Comparison of ENCODE assay signal across 2 cellular contexts in the genomic region with DNA sequence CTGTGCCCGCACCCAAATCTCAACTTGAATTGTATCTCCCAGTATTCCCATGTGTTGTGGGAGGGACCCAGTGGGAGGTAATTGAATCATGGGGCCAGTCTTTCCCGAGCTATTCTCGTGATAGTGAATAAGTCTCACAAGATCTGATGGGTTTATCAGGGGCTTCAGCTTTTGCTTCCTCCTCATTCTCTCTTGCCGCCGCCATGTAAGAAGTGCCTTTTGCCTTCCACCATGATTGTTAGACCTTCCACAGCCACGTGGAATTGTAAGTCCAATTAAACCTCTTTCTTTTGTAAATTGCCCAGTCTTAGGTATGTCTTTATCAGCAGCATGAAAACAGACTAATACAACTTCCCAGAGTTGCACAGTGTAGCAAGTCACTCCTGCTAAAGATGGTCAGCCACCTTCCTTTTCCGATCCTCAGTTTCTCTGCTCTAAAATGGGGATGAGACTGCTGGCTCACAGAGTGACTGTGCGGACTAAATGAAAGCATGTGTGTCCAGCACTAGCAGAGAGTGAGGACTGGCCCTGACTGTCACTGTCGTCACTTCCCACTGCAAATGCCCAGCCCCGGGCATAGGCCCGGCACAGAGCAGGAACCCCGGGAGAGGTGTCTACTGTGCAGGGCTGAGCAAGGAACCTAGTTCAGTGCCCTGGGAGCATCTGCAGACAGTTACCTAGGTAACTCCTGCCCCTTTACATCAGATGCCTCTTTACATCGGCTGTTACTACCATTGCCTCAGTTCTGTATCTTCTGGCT.
TF ChIP-seq lines count a peak whose summit lies in the region.

No MANE protein-coding gene starts in this region.

TF ChIP-seq in GM23338, 12 proteins besides CTCF, POLR2A, EP300 and RAD21 (continues in another document):
- TF ChIP-seq ETS1 (IDR thresholded peaks at IDR 0.05) (no peak), JUNB (IDR thresholded peaks at IDR 0.05; ENCODE audit: unreplicated experiment) (no peak), ZNF331 (CRISPR knock-in tag; IDR thresholded peaks at IDR 0.05; ENCODE audit: low read depth) (no peak), POLR2AphosphoS5 (IDR thresholded peaks at IDR 0.05; ENCODE audit: low read depth) (no peak), STAT1 (IDR thresholded peaks at IDR 0.05; ENCODE audit: unreplicated experiment) (no peak), EZH2phosphoT487 (IDR thresholded peaks at IDR 0.05; ENCODE audit: unreplicated experiment) (no peak), NANOG (IDR thresholded peaks at IDR 0.05; ENCODE audit: borderline replicate concordance) (no peak), EZH2 (IDR thresholded peaks at IDR 0.05; ENCODE audit: low read depth, unreplicated experiment) (no peak), CREB1 (CRISPR knock-in tag; IDR thresholded peaks at IDR 0.05; ENCODE audit: low read depth) (no peak)
- TF ChIP-seq, protein P1, sequence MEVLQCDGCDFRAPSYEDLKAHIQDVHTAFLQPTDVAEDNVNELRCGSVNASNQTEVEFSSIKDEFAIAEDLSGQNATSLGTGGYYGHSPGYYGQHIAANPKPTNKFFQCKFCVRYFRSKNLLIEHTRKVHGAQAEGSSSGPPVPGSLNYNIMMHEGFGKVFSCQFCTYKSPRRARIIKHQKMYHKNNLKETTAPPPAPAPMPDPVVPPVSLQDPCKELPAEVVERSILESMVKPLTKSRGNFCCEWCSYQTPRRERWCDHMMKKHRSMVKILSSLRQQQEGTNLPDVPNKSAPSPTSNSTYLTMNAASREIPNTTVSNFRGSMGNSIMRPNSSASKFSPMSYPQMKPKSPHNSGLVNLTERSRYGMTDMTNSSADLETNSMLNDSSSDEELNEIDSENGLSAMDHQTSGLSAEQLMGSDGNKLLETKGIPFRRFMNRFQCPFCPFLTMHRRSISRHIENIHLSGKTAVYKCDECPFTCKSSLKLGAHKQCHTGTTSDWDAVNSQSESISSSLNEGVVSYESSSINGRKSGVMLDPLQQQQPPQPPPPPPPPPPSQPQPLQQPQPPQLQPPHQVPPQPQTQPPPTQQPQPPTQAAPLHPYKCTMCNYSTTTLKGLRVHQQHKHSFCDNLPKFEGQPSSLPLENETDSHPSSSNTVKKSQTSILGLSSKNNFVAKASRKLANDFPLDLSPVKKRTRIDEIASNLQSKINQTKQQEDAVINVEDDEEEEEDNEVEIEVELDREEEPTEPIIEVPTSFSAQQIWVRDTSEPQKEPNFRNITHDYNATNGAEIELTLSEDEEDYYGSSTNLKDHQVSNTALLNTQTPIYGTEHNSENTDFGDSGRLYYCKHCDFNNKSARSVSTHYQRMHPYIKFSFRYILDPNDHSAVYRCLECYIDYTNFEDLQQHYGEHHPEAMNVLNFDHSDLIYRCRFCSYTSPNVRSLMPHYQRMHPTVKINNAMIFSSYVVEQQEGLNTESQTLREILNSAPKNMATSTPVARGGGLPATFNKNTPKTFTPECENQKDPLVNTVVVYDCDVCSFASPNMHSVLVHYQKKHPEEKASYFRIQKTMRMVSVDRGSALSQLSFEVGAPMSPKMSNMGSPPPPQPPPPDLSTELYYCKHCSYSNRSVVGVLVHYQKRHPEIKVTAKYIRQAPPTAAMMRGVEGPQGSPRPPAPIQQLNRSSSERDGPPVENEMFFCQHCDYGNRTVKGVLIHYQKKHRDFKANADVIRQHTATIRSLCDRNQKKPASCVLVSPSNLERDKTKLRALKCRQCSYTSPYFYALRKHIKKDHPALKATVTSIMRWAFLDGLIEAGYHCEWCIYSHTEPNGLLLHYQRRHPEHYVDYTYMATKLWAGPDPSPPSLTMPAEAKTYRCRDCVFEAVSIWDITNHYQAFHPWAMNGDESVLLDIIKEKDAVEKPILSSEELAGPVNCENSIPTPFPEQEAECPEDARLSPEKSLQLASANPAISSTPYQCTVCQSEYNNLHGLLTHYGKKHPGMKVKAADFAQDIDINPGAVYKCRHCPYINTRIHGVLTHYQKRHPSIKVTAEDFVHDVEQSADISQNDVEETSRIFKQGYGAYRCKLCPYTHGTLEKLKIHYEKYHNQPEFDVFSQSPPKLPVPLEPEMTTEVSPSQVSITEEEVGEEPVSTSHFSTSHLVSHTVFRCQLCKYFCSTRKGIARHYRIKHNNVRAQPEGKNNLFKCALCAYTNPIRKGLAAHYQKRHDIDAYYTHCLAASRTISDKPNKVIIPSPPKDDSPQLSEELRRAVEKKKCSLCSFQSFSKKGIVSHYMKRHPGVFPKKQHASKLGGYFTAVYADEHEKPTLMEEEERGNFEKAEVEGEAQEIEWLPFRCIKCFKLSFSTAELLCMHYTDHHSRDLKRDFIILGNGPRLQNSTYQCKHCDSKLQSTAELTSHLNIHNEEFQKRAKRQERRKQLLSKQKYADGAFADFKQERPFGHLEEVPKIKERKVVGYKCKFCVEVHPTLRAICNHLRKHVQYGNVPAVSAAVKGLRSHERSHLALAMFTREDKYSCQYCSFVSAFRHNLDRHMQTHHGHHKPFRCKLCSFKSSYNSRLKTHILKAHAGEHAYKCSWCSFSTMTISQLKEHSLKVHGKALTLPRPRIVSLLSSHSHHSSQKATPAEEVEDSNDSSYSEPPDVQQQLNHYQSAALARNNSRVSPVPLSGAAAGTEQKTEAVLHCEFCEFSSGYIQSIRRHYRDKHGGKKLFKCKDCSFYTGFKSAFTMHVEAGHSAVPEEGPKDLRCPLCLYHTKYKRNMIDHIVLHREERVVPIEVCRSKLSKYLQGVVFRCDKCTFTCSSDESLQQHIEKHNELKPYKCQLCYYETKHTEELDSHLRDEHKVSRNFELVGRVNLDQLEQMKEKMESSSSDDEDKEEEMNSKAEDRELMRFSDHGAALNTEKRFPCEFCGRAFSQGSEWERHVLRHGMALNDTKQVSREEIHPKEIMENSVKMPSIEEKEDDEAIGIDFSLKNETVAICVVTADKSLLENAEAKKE (CRISPR knock-in tag; IDR thresholded peaks at IDR 0.05) = no peak

TF ChIP-seq in HepG2, 621 proteins besides CTCF, POLR2A, EP300 and RAD21:
- TF ChIP-seq HOXA9 (CRISPR knock-in tag; IDR thresholded peaks at IDR 0.05; ENCODE audit: borderline replicate concordance) = no peak
- peak; percentile 76 for TF ChIP-seq ZNF629 (CRISPR knock-in tag; conservative IDR thresholded peaks at IDR 0.05)
- 0 out of 2 replicates have a peak, but pooled peaks have one; percentile 18 for TF ChIP-seq PHF8 (CRISPR knock-in tag; IDR thresholded peaks at IDR 0.05)
- TF ChIP-seq, protein P2, sequence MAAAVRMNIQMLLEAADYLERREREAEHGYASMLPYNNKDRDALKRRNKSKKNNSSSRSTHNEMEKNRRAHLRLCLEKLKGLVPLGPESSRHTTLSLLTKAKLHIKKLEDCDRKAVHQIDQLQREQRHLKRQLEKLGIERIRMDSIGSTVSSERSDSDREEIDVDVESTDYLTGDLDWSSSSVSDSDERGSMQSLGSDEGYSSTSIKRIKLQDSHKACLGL (CRISPR knock-in tag; IDR thresholded peaks at IDR 0.05) = peak; percentile 67; the same call in 1 of the 2 replicates
- TF ChIP-seq XRCC5 (optimal IDR thresholded peaks at IDR 0.05; ENCODE audit: low read length) = peak; percentile 4
- no peak for TF ChIP-seq ARHGAP35 (CRISPR knock-in tag; IDR thresholded peaks at IDR 0.05; ENCODE audit: borderline replicate concordance)
- 0 out of 2 replicates have a peak, but pooled peaks have one; percentile 19 for TF ChIP-seq PBX2 (CRISPR knock-in tag; IDR thresholded peaks at IDR 0.05)
- TF ChIP-seq SNAPC4 (CRISPR knock-in tag; IDR thresholded peaks at IDR 0.05) = 0 out of 2 replicates have a peak, but pooled peaks have one; percentile 23
- 0 out of 2 replicates have a peak, but pooled peaks have one; percentile 22 for TF ChIP-seq THAP9 (CRISPR knock-in tag; IDR thresholded peaks at IDR 0.05; ENCODE audit: borderline replicate concordance)
- TF ChIP-seq TCF12 (IDR thresholded peaks at IDR 0.05) = no peak
- 0 out of 2 replicates have a peak, but pooled peaks have one; percentile 4 for TF ChIP-seq TCF12 (CRISPR knock-in tag; IDR thresholded peaks at IDR 0.05)
TF ChIP-seq in HepG2: peak in this region for 8.
